In the genomic region with DNA sequence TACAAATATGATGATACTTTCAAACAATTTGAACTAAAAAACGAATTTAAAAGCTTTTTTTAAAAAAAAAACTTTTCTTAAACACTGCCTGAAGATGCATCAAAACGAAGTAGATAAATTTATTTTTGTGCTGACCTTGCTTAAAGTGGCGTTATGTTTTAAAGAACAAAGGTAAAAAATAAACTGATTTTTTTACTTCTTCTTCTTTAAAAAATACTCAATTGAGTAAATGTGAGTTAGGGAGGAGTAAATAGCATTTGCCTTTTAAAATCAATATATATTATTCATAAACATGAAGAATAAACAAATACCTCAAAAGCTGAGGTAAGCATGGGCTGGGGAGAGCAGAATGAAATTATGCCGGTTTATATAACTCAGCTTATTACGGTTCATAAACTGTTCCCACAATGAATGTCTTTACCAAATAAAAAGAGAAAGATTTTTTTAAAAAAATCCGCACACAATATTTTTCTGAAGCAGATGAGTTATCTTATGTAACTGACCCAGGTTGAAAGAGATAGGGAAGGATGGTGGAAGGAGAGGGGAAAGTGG, we compare ENCODE assay signal across 1 cellular context.
A peak's percentile ranks its signal among the peaks of the same experiment; 100 is the strongest.
TF ChIP-seq lines count a peak whose summit lies in the region.

No MANE protein-coding gene starts in this region.

TF ChIP-seq in IMR-90, 13 proteins besides CTCF, POLR2A, EP300 and RAD21:
- TF ChIP-seq MAZ (IDR thresholded peaks at IDR 0.05; ENCODE audit: borderline replicate concordance, low read depth, low read length), result no peak
- TF ChIP-seq BHLHE40 (IDR thresholded peaks at IDR 0.05; ENCODE audit: low read depth, low read length), result no peak
- no peak for TF ChIP-seq ELK1 (IDR thresholded peaks at IDR 0.05; ENCODE audit: borderline replicate concordance, low read depth, low read length)
- TF ChIP-seq MAFK (IDR thresholded peaks at IDR 0.05; ENCODE audit: low read depth, low read length), result peak; percentile 94
